ENCODE assay signal across 2 cellular contexts in genomic region chr3:22922317-22922716, GRCh38.
TF ChIP-seq lines count a peak whose summit lies in the region.

No MANE protein-coding gene starts in this region.

TF ChIP-seq in IMR-90, 13 proteins besides CTCF, POLR2A, EP300 and RAD21:
- TF ChIP-seq USF2 (IDR thresholded peaks at IDR 0.05; ENCODE audit: low read depth, low read length) = no peak
- TF ChIP-seq ELK1 (IDR thresholded peaks at IDR 0.05; ENCODE audit: borderline replicate concordance, low read depth, low read length) = no peak
- no peak for TF ChIP-seq MAZ (IDR thresholded peaks at IDR 0.05; ENCODE audit: borderline replicate concordance, low read depth, low read length)
- TF ChIP-seq MAFK (IDR thresholded peaks at IDR 0.05; ENCODE audit: low read depth, low read length) = no peak
- no peak for TF ChIP-seq CHD1 (IDR thresholded peaks at IDR 0.05; ENCODE audit: low read depth, low read length)
- TF ChIP-seq CEBPB (IDR thresholded peaks at IDR 0.05; ENCODE audit: low read depth, low read length) = no peak

TF ChIP-seq in H1, 55 proteins besides CTCF, POLR2A, EP300 and RAD21:
- no peak for TF ChIP-seq HDAC6 (IDR thresholded peaks at IDR 0.05; ENCODE audit: low read depth, low read length)
- TF ChIP-seq USF2 (IDR thresholded peaks at IDR 0.05; ENCODE audit: low read length) = no peak
- no peak for TF ChIP-seq SP2 (IDR thresholded peaks at IDR 0.05; ENCODE audit: low read length)
- TF ChIP-seq RFX5 (IDR thresholded peaks at IDR 0.05; ENCODE audit: borderline replicate concordance, low read depth, low read length) = no peak
- no peak for TF ChIP-seq RXRA (IDR thresholded peaks at IDR 0.05; ENCODE audit: insufficient read depth, low read depth, low read length)
- no peak for TF ChIP-seq TEAD4 (IDR thresholded peaks at IDR 0.05; ENCODE audit: low read depth, low read length)
- TF ChIP-seq SP1 (IDR thresholded peaks at IDR 0.05; ENCODE audit: low read depth, low read length) = no peak
- TF ChIP-seq TBP (IDR thresholded peaks at IDR 0.05; ENCODE audit: low read depth, low read length) = no peak
- no peak for TF ChIP-seq NANOG (IDR thresholded peaks at IDR 0.05; ENCODE audit: insufficient read depth, low read depth, low read length, poor library complexity, severe bottlenecking)
- no peak for TF ChIP-seq TAF7 (optimal IDR thresholded peaks at IDR 0.05; ENCODE audit: borderline replicate concordance, low read depth, low read length)
- no peak for TF ChIP-seq YY1 (IDR thresholded peaks at IDR 0.05; ENCODE audit: low read depth, low read length)
- TF ChIP-seq JUND (IDR thresholded peaks at IDR 0.05; ENCODE audit: low read length) = no peak
- no peak for TF ChIP-seq POU5F1 (IDR thresholded peaks at IDR 0.05; ENCODE audit: low read depth, low read length)
- no peak for TF ChIP-seq CHD1 (IDR thresholded peaks at IDR 0.05; ENCODE audit: low read depth, low read length)
- no peak for TF ChIP-seq ZNF274 (IDR thresholded peaks at IDR 0.05; ENCODE audit: borderline replicate concordance, extremely low read depth, low read length)
- TF ChIP-seq GTF2F1 (IDR thresholded peaks at IDR 0.05; ENCODE audit: borderline replicate concordance, low read depth, low read length) = no peak
- TF ChIP-seq KDM1A (IDR thresholded peaks at IDR 0.05; ENCODE audit: borderline replicate concordance, low read length) = no peak
- TF ChIP-seq PHF8 (conservative IDR thresholded peaks at IDR 0.05; ENCODE audit: low read depth, low read length) = no peak
- TF ChIP-seq CBX5 (IDR thresholded peaks at IDR 0.05; ENCODE audit: low read depth, low read length) = no peak
